Comparison of ENCODE assay signal across 8 cellular contexts in genomic region chr6:33014841-33015634, GRCh38.
A peak's percentile ranks its signal among the peaks of the same experiment; 100 is the strongest.
DNase-seq lines count a peak whose midpoint lies in the region; ATAC-seq and TF ChIP-seq lines count a peak whose summit lies in the region.

No MANE protein-coding gene starts in this region.

- H3K36me3 ChIP-seq in brain microvascular endothelial cell (replicated peaks), result no peaks in the 10 kb centered on the region
- H3K36me3 ChIP-seq in iPS DF 6.9 (ENCODE audit: control insufficient read depth, insufficient read depth, low read length), result no peaks in the 10 kb centered on the region

- peak; percentile 61 for DNase-seq in activated gamma-delta T cell treated with Interleukin-2 at 50 U/mL for 16 hours
- no peak for DNase-seq in activated gamma-delta T cell (lab: John Stamatoyannopoulos, UW)
- DNase-seq in NB4 (ENCODE audit: low read depth), result peak; percentile 87
- peak; percentile 45 to 75 for DNase-seq in SHP77 (lab: John Stamatoyannopoulos, UW)
- peak; percentile 78 for DNase-seq in brain microvascular endothelial cell
- peak; percentile 68 for DNase-seq in iPS DF 6.9 (ENCODE audit: low read depth, low spot score)
- DNase-seq in smooth muscle cell of the brain vasculature (ENCODE audit: low read depth, low spot score), result peak; percentile 70

- H3K4me1 ChIP-seq in iPS DF 6.9 (ENCODE audit: control insufficient read depth, insufficient read depth, low read length), result peaks cover 2% of the 10 kb centered on the region; the same call in 1 of the 2 replicates

- peak; percentile 63 for TF ChIP-seq CTCF in NB4 (IDR thresholded peaks at IDR 0.05; ENCODE audit: low read depth, low read length)
- TF ChIP-seq CTCF in brain microvascular endothelial cell (IDR thresholded peaks at IDR 0.05; ENCODE audit: low read depth, low read length, missing control alignments), result peak; percentile 74

- H3K4me3 ChIP-seq in NB4 (ENCODE audit: low read depth, low read length), result no peak overlapping the region
- H3K4me3 ChIP-seq in brain microvascular endothelial cell (ENCODE audit: low read depth, low read length), result no peak overlapping the region
- no peak overlapping the region for H3K4me3 ChIP-seq in iPS DF 6.9 (ENCODE audit: low read length)

- H3K9me3 ChIP-seq in iPS DF 6.9 (ENCODE audit: control insufficient read depth, insufficient read depth, low read length), result no peaks in the 10 kb centered on the region

- TF ChIP-seq POLR2A in NB4 (IDR thresholded peaks at IDR 0.05; ENCODE audit: extremely low read depth, insufficient read length), result no peak

- no peak for ATAC-seq in HG02571 (IDR thresholded peaks at IDR 0.05; ENCODE audit: unreplicated experiment)

- no CpG with 5 or more reads among the region's 6 CpGs for WGBS in iPS DF 6.9 (ENCODE audit: insufficient coverage, insufficient read length)

- H3K27ac ChIP-seq in brain microvascular endothelial cell (no peak overlapping the region), iPS DF 6.9 (ENCODE audit: low read length) (no peak overlapping the region)

- in situ Hi-C loops in brain microvascular endothelial cell (cut with HindIII; ENCODE audit: low pct_ligation_motif_present, low sequenced_read_pairs), result no loop called here

- H3K27me3 ChIP-seq in brain microvascular endothelial cell (replicated peaks), result no peaks in the 10 kb centered on the region
- no peaks in the 10 kb centered on the region for H3K27me3 ChIP-seq in iPS DF 6.9 (ENCODE audit: control insufficient read depth, insufficient read depth, low read length)
